In the genomic region with DNA sequence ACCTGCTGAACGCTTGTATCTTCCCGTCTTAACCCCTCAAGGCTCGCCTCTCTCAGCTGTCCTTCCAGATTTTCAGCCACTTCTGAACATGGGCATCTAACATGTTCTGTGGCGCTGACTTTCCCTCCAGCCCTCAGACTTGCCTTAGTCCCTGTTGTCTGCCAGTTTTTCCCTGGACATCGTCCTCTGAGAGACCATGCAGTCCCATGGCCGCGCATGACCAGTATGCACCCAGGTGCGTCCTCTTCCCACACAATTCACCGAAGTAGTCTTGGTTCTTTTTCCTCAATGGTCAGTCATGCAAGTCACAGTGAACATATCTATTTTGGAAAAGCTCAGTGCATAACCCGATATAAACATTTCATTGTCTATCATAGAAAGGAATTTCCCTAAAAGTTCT, we compare ENCODE assay signal across 24 cellular contexts.
"Had no signal": no experiment of that assay in that cellular context is flagged by ENCODE, and none has a peak within 500 bp of the region (broad histone marks: within the 10 kb centered on the region; RNA-seq: fewer than 3 reads in every experiment).

No MANE protein-coding gene starts in this region.

- H3K4me1 ChIP-seq: pancreas, prostate gland, right lobe of liver, sigmoid colon, stomach, transverse colon, upper lobe of right lung, uterus had no signal

- H3K36me3 ChIP-seq: neutrophil, pancreas, prostate gland, right lobe of liver, sigmoid colon, stomach, thoracic aorta, tibial artery, transverse colon, upper lobe of right lung, uterus had no signal

- H3K9me3 ChIP-seq: neutrophil, pancreas, prostate gland, right lobe of liver, sigmoid colon, stomach, thoracic aorta, tibial artery, transverse colon, upper lobe of right lung, uterus had no signal

- H3K4me3 ChIP-seq: pancreas, prostate gland, right lobe of liver, sigmoid colon, stomach, thoracic aorta, tibial artery, transverse colon, upper lobe of right lung, uterus had no signal

- ATAC-seq: naive thymus-derived CD4-positive, alpha-beta T cell; natural killer cell; pancreas; right cardiac atrium; right lobe of liver; stimulated activated effector memory CD8-positive, alpha-beta T cell treated with anti-CD3 and anti-CD28 coated beads, Interleukin-12 subunit alpha, Interleukin-12 subunit beta, amount 100 ng/mL, for 72 hours; stimulated activated naive B cell treated with anti-CD40 and anti-IgM and Interleukin-4, amounts not matched to agents 10 μg/mL and 1 μg/mL and 100 μg/mL, for 72 hours; upper lobe of right lung had no signal

- H3K27me3 ChIP-seq: pancreas, right lobe of liver, sigmoid colon, tibial artery, uterus had no signal

- DNase-seq: naive thymus-derived CD4-positive, alpha-beta T cell; natural killer cell; nucleus accumbens; pancreas; retina; right cardiac atrium; right lobe of liver; sigmoid colon; small intestine; stimulated activated CD4-positive, alpha-beta T cell treated with anti-CD3 and anti-CD28 coated beads, Interleukin-15, amount 100 ng/mL, for 24 hours; stimulated activated CD4-positive, alpha-beta T cell treated with anti-CD3 and anti-CD28 coated beads, Interleukin-2, amount 100 ng/mL, for 24 hours; stimulated activated CD4-positive, alpha-beta T cell treated with anti-CD3 and anti-CD28 coated beads, Interleukin-2, amount 100 ng/mL, for 48 hours; stimulated activated CD4-positive, alpha-beta T cell treated with anti-CD3 and anti-CD28 coated beads, Interleukin-4, amount 100 ng/mL, for 24 hours; stimulated activated naive B cell treated with anti-CD40 and anti-IgM and Interleukin-4, amounts not matched to agents 10 μg/mL and 1 μg/mL and 100 μg/mL, for 72 hours; stimulated activated naive CD4-positive, alpha-beta T cell treated with Interleukin-2 at 50 U/mL for 16 hours; stomach; tibial artery; transverse colon; upper lobe of right lung; uterus had no signal

- H3K27ac ChIP-seq: neutrophil, pancreas, prostate gland, right lobe of liver, sigmoid colon, stomach, thoracic aorta, tibial artery, transverse colon, upper lobe of right lung, uterus had no signal
